Comparison of ENCODE assay signal across 13 cellular contexts in the genomic region with DNA sequence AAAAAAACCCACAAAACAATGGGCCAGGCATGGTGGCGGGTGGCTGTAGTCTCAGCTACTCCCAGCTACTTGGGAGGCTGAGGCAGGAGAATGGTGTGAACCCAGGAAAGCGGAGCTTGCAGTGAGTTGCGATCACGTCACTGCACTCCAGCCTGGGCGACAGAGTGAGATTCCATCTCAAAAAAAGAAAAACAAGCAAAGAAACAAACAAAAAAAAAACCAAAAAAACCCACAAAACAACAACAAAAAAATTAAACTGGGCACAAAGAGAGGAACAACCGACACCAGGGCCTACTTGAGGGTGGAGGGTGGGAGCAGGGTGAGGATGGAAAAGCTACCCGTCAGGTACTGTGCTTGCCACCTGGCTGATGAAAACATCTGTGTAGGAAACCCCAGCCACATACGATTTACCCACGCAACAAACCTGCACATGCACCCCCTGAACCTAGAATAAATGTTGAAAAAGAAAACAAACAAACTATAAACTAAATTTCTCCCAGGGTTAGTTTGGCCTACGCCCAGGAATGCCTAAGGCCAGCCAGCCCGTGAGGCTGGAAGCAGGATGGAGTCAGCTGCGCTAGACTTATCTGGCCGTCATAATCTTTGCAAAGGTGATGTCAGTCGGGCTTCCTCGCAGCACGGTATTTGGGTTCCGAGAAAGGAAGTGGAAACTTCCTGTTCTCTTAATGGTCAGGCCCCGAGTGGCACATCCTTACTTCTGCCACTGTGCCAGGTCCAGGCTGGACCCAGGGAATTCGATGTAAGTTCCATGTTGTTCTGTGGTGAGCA. TPM values are rescaled to one million over a fixed set of nuclear protein-coding genes. Genes with fewer than 3 reads are reported as not detected.
DNase-seq lines count a peak whose midpoint lies in the region; ATAC-seq and TF ChIP-seq lines count a peak whose summit lies in the region.
"Had no signal": no experiment of that assay in that cellular context is flagged by ENCODE, and none has a peak within 500 bp of the region (broad histone marks: within the 10 kb centered on the region; RNA-seq: fewer than 3 reads in every experiment).

No MANE protein-coding gene starts in this region.

- H2BK15ac ChIP-seq in mesendoderm (replicated peaks; ENCODE audit: low read depth): no peak overlapping the region

- H3K36me3 ChIP-seq in SU-DHL-6 (ENCODE audit: low read length) (no peaks in the 10 kb centered on the region), gastroesophageal sphincter (no peaks in the 10 kb centered on the region), mesendoderm (ENCODE audit: control insufficient read depth, insufficient read depth, low read length) (no peaks in the 10 kb centered on the region)

- H2BK120ac ChIP-seq in mesendoderm (ENCODE audit: low read depth, low read length): no peak overlapping the region

- H3F3A ChIP-seq in SU-DHL-6 (ENCODE audit: insufficient read depth): no peaks in the 10 kb centered on the region

- no peak overlapping the region for H2AFZ ChIP-seq in SU-DHL-6 (ENCODE audit: low read depth, low read length, severe bottlenecking)

- H3K27ac Mint-ChIP-seq in activated CD4-positive, alpha-beta T cell treated with anti-CD3 and anti-CD28 coated beads, Interleukin-2, amount 10 ng/mL, durations not matched to agents 24 days and 14 days: no peak overlapping the region
- H3K27ac Mint-ChIP-seq in activated CD4-positive, alpha-beta T cell treated with anti-CD3 and anti-CD28 coated beads for 36 hours: no peak overlapping the region
- H3K27ac Mint-ChIP-seq in stimulated activated naive B cell treated with anti-CD40 and anti-IgM and Interleukin-4, amounts not matched to agents 10 μg/mL and 1 μg/mL and 100 μg/mL, for 72 hours: peak overlapping the region; percentile 88
- H3K27ac Mint-ChIP-seq: nephron progenitor cell had no signal

- H4K20me1 ChIP-seq in SU-DHL-6 (ENCODE audit: low read depth, low read length): no peaks in the 10 kb centered on the region

- no peak overlapping the region for H3K23ac ChIP-seq in mesendoderm (ENCODE audit: low read length)

- H3K4me1 Mint-ChIP-seq in activated CD4-positive, alpha-beta T cell treated with anti-CD3 and anti-CD28 coated beads, Interleukin-2, amount 10 ng/mL, durations not matched to agents 24 days and 14 days: peaks cover 11% of the 10 kb centered on the region
- H3K4me1 Mint-ChIP-seq in activated CD4-positive, alpha-beta T cell treated with anti-CD3 and anti-CD28 coated beads for 36 hours: peaks cover 6% of the 10 kb centered on the region
- peaks cover 23 to 38% of the 10 kb centered on the region in 2 donors for H3K4me1 Mint-ChIP-seq in stimulated activated naive B cell treated with anti-CD40 and anti-IgM and Interleukin-4, amounts not matched to agents 10 μg/mL and 1 μg/mL and 100 μg/mL, for 72 hours

- WGBS in gastroesophageal sphincter (ENCODE audit: low coverage in 1 of 2), 2 donors: 71 to 79% methylated on average over 8 to 13 of the region's 19 CpGs
- no CpG with 5 or more reads among the region's 19 CpGs for WGBS in mesendoderm (ENCODE audit: extremely low coverage, insufficient coverage, low lambda C conversion rate)

- no peak overlapping the region for H4K8ac ChIP-seq in mesendoderm (ENCODE audit: low read depth, low read length)

- H3K9ac ChIP-seq in SU-DHL-6 (ENCODE audit: low read length): no peak overlapping the region
- H3K9ac ChIP-seq in mesendoderm (ENCODE audit: low read length): no peak overlapping the region

- CTCF ChIA-PET in activated CD4-positive, alpha-beta T cell treated with anti-CD3 and anti-CD28 coated beads for 36 hours (lab: Charles Lee): no interaction called here

- peak overlapping the region; percentile 16 for H3K4me2 ChIP-seq in SU-DHL-6 (ENCODE audit: low read depth, low read length, poor library complexity, severe bottlenecking)
- no peak overlapping the region for H3K4me2 ChIP-seq in mesendoderm (ENCODE audit: low read length)

- no peak overlapping the region for H2AK5ac ChIP-seq in mesendoderm (ENCODE audit: low read length)

- H3K56ac ChIP-seq in mesendoderm (ENCODE audit: low read length): no peak overlapping the region

- H2BK5ac ChIP-seq in mesendoderm (ENCODE audit: low read length): no peak overlapping the region

- no peak for ATAC-seq in activated CD4-positive, alpha-beta T cell treated with anti-CD3 and anti-CD28 coated beads for 36 hours
- ATAC-seq in gastroesophageal sphincter (peak; percentile 58), HG03175 (IDR thresholded peaks at IDR 0.05; ENCODE audit: unreplicated experiment) (no peak), GM19397 (IDR thresholded peaks at IDR 0.05; ENCODE audit: unreplicated experiment) (no peak)
- ATAC-seq in stimulated activated naive B cell treated with anti-CD40 and anti-IgM and Interleukin-4, amounts not matched to agents 10 μg/mL and 1 μg/mL and 100 μg/mL, for 72 hours (replicated peaks): peak; percentile 88 to 90

- TF ChIP-seq EP300 in gastroesophageal sphincter (IDR thresholded peaks at IDR 0.05): no peak

- POLR2A ChIA-PET in activated CD4-positive, alpha-beta T cell treated with anti-CD3 and anti-CD28 coated beads for 36 hours (lab: Charles Lee): no interaction called here

- no peaks in the 10 kb centered on the region for H3K9me2 ChIP-seq in SU-DHL-6 (replicated peaks; ENCODE audit: insufficient read depth, low read length)

- no peaks in the 10 kb centered on the region for H3K79me2 ChIP-seq in SU-DHL-6 (ENCODE audit: insufficient read depth, low read length)
- no peaks in the 10 kb centered on the region for H3K79me2 ChIP-seq in mesendoderm (ENCODE audit: control insufficient read depth, insufficient read depth, low read length)

- intact Hi-C loops in activated CD4-positive, alpha-beta T cell treated with anti-CD3 and anti-CD28 coated beads, Interleukin-2, amount 10 ng/mL, durations not matched to agents 24 days and 14 days (cut with micrococcal nuclease): no loop called here
- intact Hi-C loops in activated CD4-positive, alpha-beta T cell treated with anti-CD3 and anti-CD28 coated beads for 36 hours (cut with DNase I, micrococcal nuclease): no loop called here

- H3K27me3 Mint-ChIP-seq in activated CD4-positive, alpha-beta T cell treated with anti-CD3 and anti-CD28 coated beads, Interleukin-2, amount 10 ng/mL, durations not matched to agents 24 days and 14 days: no peaks in the 10 kb centered on the region
- peaks cover 3% of the 10 kb centered on the region for H3K27me3 Mint-ChIP-seq in activated CD4-positive, alpha-beta T cell treated with anti-CD3 and anti-CD28 coated beads for 36 hours
- no peaks in the 10 kb centered on the region for H3K27me3 Mint-ChIP-seq in stimulated activated naive B cell treated with anti-CD40 and anti-IgM and Interleukin-4, amounts not matched to agents 10 μg/mL and 1 μg/mL and 100 μg/mL, for 72 hours

- no peak overlapping the region for H4K5ac ChIP-seq in mesendoderm (ENCODE audit: low read length)

- no peaks in the 10 kb centered on the region for H3K79me1 ChIP-seq in mesendoderm (ENCODE audit: low read length)

- no peak overlapping the region for H3K18ac ChIP-seq in mesendoderm (ENCODE audit: low read length)

- no peaks in the 10 kb centered on the region for H3K27me3 ChIP-seq in SU-DHL-6 (ENCODE audit: low read length)
- no peaks in the 10 kb centered on the region for H3K27me3 ChIP-seq in gastroesophageal sphincter
- H3K27me3 ChIP-seq in mesendoderm (ENCODE audit: insufficient read depth, low read length, poor library complexity): no peaks in the 10 kb centered on the region

- 0 out of 2 replicates have a peak, but pooled peaks cover 3% of the 10 kb centered on the region for H3K9me3 ChIP-seq in SU-DHL-6 (ENCODE audit: insufficient read depth, low read length)
- H3K9me3 ChIP-seq in gastroesophageal sphincter: no peaks in the 10 kb centered on the region

- no peaks in the 10 kb centered on the region for H3K36me3 Mint-ChIP-seq in activated CD4-positive, alpha-beta T cell treated with anti-CD3 and anti-CD28 coated beads, Interleukin-2, amount 10 ng/mL, durations not matched to agents 24 days and 14 days (ENCODE audit: low read depth)
- no peaks in the 10 kb centered on the region for H3K36me3 Mint-ChIP-seq in activated CD4-positive, alpha-beta T cell treated with anti-CD3 and anti-CD28 coated beads for 36 hours (ENCODE audit: low read depth)
- no peaks in the 10 kb centered on the region for H3K36me3 Mint-ChIP-seq in stimulated activated naive B cell treated with anti-CD40 and anti-IgM and Interleukin-4, amounts not matched to agents 10 μg/mL and 1 μg/mL and 100 μg/mL, for 72 hours

- DNase-seq in activated CD4-positive, alpha-beta T cell treated with anti-CD3 and anti-CD28 coated beads, Interleukin-2, amount 10 ng/mL, durations not matched to agents 24 days and 14 days: no peak
- DNase-seq in activated CD4-positive, alpha-beta T cell treated with anti-CD3 and anti-CD28 coated beads for 36 hours: no peak
- DNase-seq in stimulated activated naive B cell treated with anti-CD40 and anti-IgM and Interleukin-4, amounts not matched to agents 10 μg/mL and 1 μg/mL and 100 μg/mL, for 72 hours: no peak
- DNase-seq in mesendoderm: no peak
- DNase-seq: NCI-H1092; NCI-H524; nephron progenitor cell; stimulated activated CD4-positive, alpha-beta T cell treated with anti-CD3 and anti-CD28 coated beads, Interleukin-15, amount 100 ng/mL, for 24 hours had no signal

- no peak overlapping the region for H3K4ac ChIP-seq in mesendoderm (ENCODE audit: low read depth, low read length)

- H3K4me3 Mint-ChIP-seq in activated CD4-positive, alpha-beta T cell treated with anti-CD3 and anti-CD28 coated beads, Interleukin-2, amount 10 ng/mL, durations not matched to agents 24 days and 14 days: peak overlapping the region; percentile 26
- H3K4me3 Mint-ChIP-seq in activated CD4-positive, alpha-beta T cell treated with anti-CD3 and anti-CD28 coated beads for 36 hours: no peak overlapping the region
- H3K4me3 Mint-ChIP-seq in stimulated activated naive B cell treated with anti-CD40 and anti-IgM and Interleukin-4, amounts not matched to agents 10 μg/mL and 1 μg/mL and 100 μg/mL, for 72 hours: peak overlapping the region in 1 of 2 donors; percentile 46
- H3K4me3 Mint-ChIP-seq: nephron progenitor cell had no signal

- H3K27ac ChIP-seq in SU-DHL-6 (ENCODE audit: low read depth, low read length): peak overlapping the region; percentile 42
- peak overlapping the region in 3 of 4 donors; percentile 19 to 44 (median 27) for H3K27ac ChIP-seq in gastroesophageal sphincter
- H3K27ac ChIP-seq in mesendoderm (ENCODE audit: low read depth, low read length): no peak overlapping the region

- H3K4me3 ChIP-seq in SU-DHL-6 (ENCODE audit: insufficient read depth, low read length, poor library complexity, severe bottlenecking) (peak overlapping the region; percentile 0), gastroesophageal sphincter (no peak overlapping the region), mesendoderm (ENCODE audit: low read length) (no peak overlapping the region)

- H3K4me1 ChIP-seq in gastroesophageal sphincter: peaks cover 3 to 35% (median 6%) of the 10 kb centered on the region in 3 donors
- H3K4me1 ChIP-seq in mesendoderm (ENCODE audit: control insufficient read depth, low read depth, low read length): no peaks in the 10 kb centered on the region

- H3K9me3 Mint-ChIP-seq in activated CD4-positive, alpha-beta T cell treated with anti-CD3 and anti-CD28 coated beads, Interleukin-2, amount 10 ng/mL, durations not matched to agents 24 days and 14 days: no peaks in the 10 kb centered on the region
- H3K9me3 Mint-ChIP-seq in activated CD4-positive, alpha-beta T cell treated with anti-CD3 and anti-CD28 coated beads for 36 hours (ENCODE audit: low read depth): no peaks in the 10 kb centered on the region
- H3K9me3 Mint-ChIP-seq in stimulated activated naive B cell treated with anti-CD40 and anti-IgM and Interleukin-4, amounts not matched to agents 10 μg/mL and 1 μg/mL and 100 μg/mL, for 72 hours: no peaks in the 10 kb centered on the region

- TF ChIP-seq POLR2A in gastroesophageal sphincter (IDR thresholded peaks at IDR 0.05): no peak

- TF ChIP-seq CTCF in SU-DHL-6 (IDR thresholded peaks at IDR 0.05; ENCODE audit: insufficient read depth, low read length, poor library complexity, severe bottlenecking): no peak
- TF ChIP-seq CTCF in gastroesophageal sphincter (IDR thresholded peaks at IDR 0.05): no peak

RNA-seq across cellular contexts. Expression of gene CYB5R3, which starts 21.9 kb away (rescaled TPM):
- total RNA-seq in activated CD4-positive, alpha-beta T cell treated with anti-CD3 and anti-CD28 coated beads, Interleukin-2, amount 10 ng/mL, durations not matched to agents 24 days and 14 days: 76.2 and 77.0 TPM in 2 replicates
- 100 to 1,000 TPM in 1 of 2 experiments, 10 to 100 TPM in 1; 79.5 to 101 TPM for total RNA-seq in activated CD4-positive, alpha-beta T cell treated with anti-CD3 and anti-CD28 coated beads for 36 hours
- total RNA-seq in gastroesophageal sphincter: 100 to 1,000 TPM; 127 to 268 (median 155) TPM
- polyA plus RNA-seq in mesendoderm (2013, experiment 1 of 2): 96.2 TPM
- polyA plus RNA-seq in mesendoderm (2013, experiment 2 of 2): 99.0 TPM

RNA-seq across cellular contexts. Expression of gene ATP5MGL, which starts 30.7 kb away (rescaled TPM):
- total RNA-seq in activated CD4-positive, alpha-beta T cell treated with anti-CD3 and anti-CD28 coated beads, Interleukin-2, amount 10 ng/mL, durations not matched to agents 24 days and 14 days: 0.98 and 1.2 TPM in 2 replicates
- total RNA-seq in activated CD4-positive, alpha-beta T cell treated with anti-CD3 and anti-CD28 coated beads for 36 hours: under 1 TPM; 0.54 to 0.69 TPM
- total RNA-seq in gastroesophageal sphincter: 1 to 10 TPM in 1 of 4 donors, not detected in 3; 1.8 TPM
- not detected for polyA plus RNA-seq in mesendoderm (2013, experiment 1 of 2)
- not detected for polyA plus RNA-seq in mesendoderm (2013, experiment 2 of 2)
- total RNA-seq: A172 had no signal

RNA-seq across cellular contexts. Expression of gene A4GALT, which starts 49.6 kb away (rescaled TPM):
- total RNA-seq in activated CD4-positive, alpha-beta T cell treated with anti-CD3 and anti-CD28 coated beads, Interleukin-2, amount 10 ng/mL, durations not matched to agents 24 days and 14 days: not detected in 2 replicates
- not detected for total RNA-seq in activated CD4-positive, alpha-beta T cell treated with anti-CD3 and anti-CD28 coated beads for 36 hours
- 10 to 100 TPM; 36.9 to 70.9 (median 55.3) TPM for total RNA-seq in gastroesophageal sphincter
- polyA plus RNA-seq in mesendoderm (2013, experiment 1 of 2): 5.9 TPM
- 5.8 TPM for polyA plus RNA-seq in mesendoderm (2013, experiment 2 of 2)

RNA-seq across cellular contexts. Expression of gene POLDIP3, which starts 56.4 kb away (rescaled TPM):
- 75.4 and 85.3 TPM in 2 replicates for total RNA-seq in activated CD4-positive, alpha-beta T cell treated with anti-CD3 and anti-CD28 coated beads, Interleukin-2, amount 10 ng/mL, durations not matched to agents 24 days and 14 days
- total RNA-seq in activated CD4-positive, alpha-beta T cell treated with anti-CD3 and anti-CD28 coated beads for 36 hours: 10 to 100 TPM; 77.6 to 88.6 TPM
- 10 to 100 TPM; 30.6 to 50.7 (median 37.2) TPM for total RNA-seq in gastroesophageal sphincter
- 48.7 TPM for polyA plus RNA-seq in mesendoderm (2013, experiment 1 of 2)
- polyA plus RNA-seq in mesendoderm (2013, experiment 2 of 2): 47.6 TPM

Comparison
In these comparisons a context has a peak if more than half of its experiments do, and no peak if none do; other contexts are left out.
1. ATAC-seq: peak in gastroesophageal sphincter (single experiment) and stimulated activated naive B cell treated with anti-CD40 and anti-IgM and Interleukin-4, amounts not matched to agents 10 μg/mL and 1 μg/mL and 100 μg/mL, for 72 hours (2 of 2); none in activated CD4-positive, alpha-beta T cell treated with anti-CD3 and anti-CD28 coated beads for 36 hours (single experiment), HG03175 (single experiment) and GM19397 (single experiment).
2. RNA of gene A4GALT, which starts 49.6 kb away (total RNA-seq): 36.9 to 70.9 TPM in gastroesophageal sphincter; not detected in activated CD4-positive, alpha-beta T cell treated with anti-CD3 and anti-CD28 coated beads for 36 hours and not detected in activated CD4-positive, alpha-beta T cell treated with anti-CD3 and anti-CD28 coated beads, Interleukin-2, amount 10 ng/mL, durations not matched to agents 24 days and 14 days; every median in the first group is over 10 times any median in the second.